7 cellular contexts compared by ENCODE assay signal in the genomic region with DNA sequence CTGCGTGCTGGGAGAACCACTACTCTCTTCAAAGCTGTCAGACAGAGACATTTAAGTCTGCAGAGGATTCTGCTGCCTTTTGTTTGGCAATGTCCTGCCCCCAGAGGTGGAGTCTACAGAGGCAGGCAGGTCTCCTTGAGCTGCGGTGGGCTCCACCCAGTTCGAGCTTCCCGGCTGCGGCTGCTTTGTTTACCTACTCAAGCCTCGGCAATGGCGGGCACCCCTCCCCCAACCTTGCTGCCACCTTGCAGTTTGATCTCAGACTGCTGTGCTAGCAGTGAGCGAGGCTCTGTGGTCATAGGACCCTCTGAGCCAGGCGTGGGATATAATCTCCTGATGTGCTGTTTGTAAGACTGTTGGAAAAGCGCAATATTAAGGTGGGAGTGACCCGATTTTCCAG. TPM values are rescaled to one million over a fixed set of nuclear protein-coding genes. Genes with fewer than 3 reads are reported as not detected.
"Had no signal": no experiment of that assay in that cellular context is flagged by ENCODE, and none has a peak within 500 bp of the region (broad histone marks: within the 10 kb centered on the region; RNA-seq: fewer than 3 reads in every experiment).

No MANE protein-coding gene starts in this region.

RNA-seq across cellular contexts. Expression of a gene that starts 39.6 kb away (rescaled TPM):
- total RNA-seq: activated CD4-positive, alpha-beta memory T cell treated with anti-CD3 and anti-CD28 coated beads, Interleukin-2, amount 10 ng/mL, durations not matched to agents 7 days and 5 days; activated CD4-positive, alpha-beta T cell treated with anti-CD3 and anti-CD28 coated beads, Interleukin-2, amount 10 ng/mL, durations not matched to agents 7 days and 5 days; activated CD8-positive, alpha-beta memory T cell treated with anti-CD3 and anti-CD28 coated beads, Interleukin-2, amount 10 ng/mL, durations not matched to agents 7 days and 5 days; activated CD8-positive, alpha-beta T cell treated with anti-CD3 and anti-CD28 coated beads, Interleukin-2, amount 10 ng/mL, durations not matched to agents 7 days and 5 days; activated naive CD8-positive, alpha-beta T cell treated with anti-CD3 and anti-CD28 coated beads, Interleukin-2, amount 10 ng/mL, durations not matched to agents 7 days and 5 days; bronchial epithelial cell; T-helper 2 cell treated with Interferon-gamma antibody and Interleukin-4, amounts not matched to agents 100 ng/mL and 5 ng/mL, for 36 hours had no signal
